In genomic region chr9:123929177-123929869, GRCh38 we compare ENCODE assay signal across 1 cellular context.
A peak's percentile ranks its signal among the peaks of the same experiment; 100 is the strongest.
TF ChIP-seq lines count a peak whose summit lies in the region.

No MANE protein-coding gene starts in this region.

TF ChIP-seq in HepG2, 621 proteins besides CTCF, POLR2A, EP300 and RAD21 (continued from another document):
- 0 out of 2 replicates have a peak, but pooled peaks have one; percentile 24 for TF ChIP-seq TBX2 (CRISPR knock-in tag; IDR thresholded peaks at IDR 0.05; ENCODE audit: borderline replicate concordance)
- TF ChIP-seq PAF1 (CRISPR knock-in tag; IDR thresholded peaks at IDR 0.05), result no peak
- TF ChIP-seq, protein P1, sequence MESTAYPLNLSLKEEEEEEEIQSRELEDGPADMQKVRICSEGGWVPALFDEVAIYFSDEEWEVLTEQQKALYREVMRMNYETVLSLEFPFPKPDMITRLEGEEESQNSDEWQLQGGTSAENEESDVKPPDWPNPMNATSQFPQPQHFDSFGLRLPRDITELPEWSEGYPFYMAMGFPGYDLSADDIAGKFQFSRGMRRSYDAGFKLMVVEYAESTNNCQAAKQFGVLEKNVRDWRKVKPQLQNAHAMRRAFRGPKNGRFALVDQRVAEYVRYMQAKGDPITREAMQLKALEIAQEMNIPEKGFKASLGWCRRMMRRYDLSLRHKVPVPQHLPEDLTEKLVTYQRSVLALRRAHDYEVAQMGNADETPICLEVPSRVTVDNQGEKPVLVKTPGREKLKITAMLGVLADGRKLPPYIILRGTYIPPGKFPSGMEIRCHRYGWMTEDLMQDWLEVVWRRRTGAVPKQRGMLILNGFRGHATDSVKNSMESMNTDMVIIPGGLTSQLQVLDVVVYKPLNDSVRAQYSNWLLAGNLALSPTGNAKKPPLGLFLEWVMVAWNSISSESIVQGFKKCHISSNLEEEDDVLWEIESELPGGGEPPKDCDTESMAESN (CRISPR knock-in tag; conservative IDR thresholded peaks at IDR 0.05), result no peak; the same call in 1 of the 2 replicates
- TF ChIP-seq CBX1 (IDR thresholded peaks at IDR 0.05; ENCODE audit: low read depth), result peak; percentile 36
- TF ChIP-seq REL (CRISPR knock-in tag; conservative IDR thresholded peaks at IDR 0.05), result no peak
- no peak for TF ChIP-seq NFKBIZ (CRISPR knock-in tag; IDR thresholded peaks at IDR 0.05)
- peak; percentile 34 for TF ChIP-seq MAX (IDR thresholded peaks at IDR 0.05)
